Comparison of ENCODE assay signal across 20 cellular contexts in the genomic region with DNA sequence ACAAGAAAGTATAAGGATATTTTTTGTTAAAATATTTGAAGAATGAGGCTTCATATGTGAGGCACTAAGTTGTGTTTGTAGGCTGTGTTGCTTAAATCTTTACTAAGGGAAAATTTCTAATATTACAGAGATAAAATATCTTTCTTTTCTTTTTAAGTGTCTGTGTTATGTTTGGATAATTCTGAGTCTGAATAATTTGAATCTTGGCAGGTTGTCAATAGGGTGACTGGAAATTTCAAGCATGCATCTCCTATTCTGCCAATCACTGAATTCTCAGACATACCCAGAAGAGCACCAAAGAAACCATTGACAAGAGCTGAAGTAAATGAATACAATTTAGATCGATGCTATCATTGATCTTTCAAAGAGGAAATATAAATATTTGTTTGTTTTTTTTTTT.
"Had no signal": no experiment of that assay in that cellular context is flagged by ENCODE, and none has a peak within 500 bp of the region (broad histone marks: within the 10 kb centered on the region; RNA-seq: fewer than 3 reads in every experiment).

No MANE protein-coding gene starts in this region.

- DNase-seq: activated CD4-positive, alpha-beta T cell treated with anti-CD3 and anti-CD28 coated beads, Interleukin-2, amount 50 U/mL, for 4 hours; activated CD4-positive, CD25-positive, alpha-beta regulatory T cell treated with anti-CD3 and anti-CD28 coated beads, Interleukin-2, amount 50 U/mL, for 72 hours; activated effector memory CD4-positive, alpha-beta T cell treated with anti-CD3 and anti-CD28 coated beads, Interleukin-2, amount 50 U/mL, for 16 hours; activated naive CD8-positive, alpha-beta T cell treated with anti-CD3 and anti-CD28 coated beads for 36 hours; activated T-cell treated with anti-CD3 and anti-CD28 coated beads, Interleukin-2, amount 50 U/mL, for 24 hours; endodermal cell; erythroblast; gastrocnemius medialis; kidney; left ventricle myocardium inferior; occipital lobe; stimulated activated CD4-positive, alpha-beta T cell treated with anti-CD3 and anti-CD28 coated beads, Interleukin-12 subunit alpha, Interleukin-12 subunit beta, amount 100 ng/mL, for 4 hours; stimulated activated CD4-positive, alpha-beta T cell treated with anti-CD3 and anti-CD28 coated beads, Interleukin-2, amount 100 ng/mL, for 48 hours; stimulated activated naive CD8-positive, alpha-beta T cell treated with anti-CD3 and anti-CD28 coated beads, Interleukin-15, Interleukin-2, amounts not matched to agents 100 U/mL and 50 U/mL, for 24 hours; SW 1271; upper lobe of left lung had no signal

- H3K4me3 Mint-ChIP-seq: activated naive CD8-positive, alpha-beta T cell treated with anti-CD3 and anti-CD28 coated beads for 36 hours; activated T-cell treated with anti-CD3 and anti-CD28 coated beads, Interleukin-2, amount 50 U/mL, for 24 hours; endodermal cell; memory B cell; nephron had no signal

- H3K27me3 ChIP-seq: ascending aorta, gastrocnemius medialis, upper lobe of left lung had no signal

- H3K27me3 Mint-ChIP-seq: activated naive CD8-positive, alpha-beta T cell treated with anti-CD3 and anti-CD28 coated beads for 36 hours; activated T-cell treated with anti-CD3 and anti-CD28 coated beads, Interleukin-2, amount 50 U/mL, for 24 hours; memory B cell had no signal

- H3K4me1 ChIP-seq: ascending aorta, gastrocnemius medialis, left ventricle myocardium inferior, upper lobe of left lung had no signal

- H3K4me3 ChIP-seq: ascending aorta, gastrocnemius medialis, left ventricle myocardium inferior, upper lobe of left lung had no signal

- H3K9me3 ChIP-seq: ascending aorta, gastrocnemius medialis, left ventricle myocardium inferior, upper lobe of left lung had no signal

- ATAC-seq: gastrocnemius medialis; sciatic nerve; stimulated activated naive CD8-positive, alpha-beta T cell treated with anti-CD3 and anti-CD28 coated beads, Interleukin-15, Interleukin-2, amounts not matched to agents 100 U/mL and 50 U/mL, for 24 hours had no signal

- H3K27ac ChIP-seq: ascending aorta, gastrocnemius medialis, left ventricle myocardium inferior, upper lobe of left lung had no signal

- H3K27ac Mint-ChIP-seq: activated naive CD8-positive, alpha-beta T cell treated with anti-CD3 and anti-CD28 coated beads for 36 hours; endodermal cell; memory B cell; nephron had no signal

- H3K4me1 Mint-ChIP-seq: endodermal cell, memory B cell, nephron had no signal

- H3K9me3 Mint-ChIP-seq: activated naive CD8-positive, alpha-beta T cell treated with anti-CD3 and anti-CD28 coated beads for 36 hours; activated T-cell treated with anti-CD3 and anti-CD28 coated beads, Interleukin-2, amount 50 U/mL, for 24 hours; endodermal cell; memory B cell; nephron had no signal
